ENCODE assay signal across 15 cellular contexts in genomic region chr6:98931710-98932109, GRCh38.
"Had no signal": no experiment of that assay in that cellular context is flagged by ENCODE, and none has a peak within 500 bp of the region (broad histone marks: within the 10 kb centered on the region; RNA-seq: fewer than 3 reads in every experiment).

No MANE protein-coding gene starts in this region.

- H3K27ac ChIP-seq: cardiac muscle cell, esophagus muscularis mucosa, psoas muscle, skin epidermis, tibial nerve had no signal

- H3K4me3 ChIP-seq: cardiac muscle cell, esophagus muscularis mucosa, psoas muscle, skin epidermis, tibial nerve had no signal

- FAIRE-seq: endothelial cell of umbilical vein, urothelium cell line had no signal

- H3K4me1 ChIP-seq: psoas muscle had no signal

- H3K9me3 ChIP-seq: esophagus muscularis mucosa, psoas muscle, tibial nerve had no signal

- DNase-seq: activated B cell treated with CpG ODN at 0.5 μM for 24 hours; activated CD4-positive, alpha-beta memory T cell treated with anti-CD3 and anti-CD28 coated beads, Interleukin-2, amount 10 ng/mL, durations not matched to agents 7 days and 5 days; activated CD4-positive, alpha-beta T cell treated with anti-CD3 and anti-CD28 coated beads for 48 hours; activated CD8-positive, alpha-beta memory T cell treated with anti-CD3 and anti-CD28 coated beads, Interleukin-2, amount 10 ng/mL, durations not matched to agents 7 days and 5 days; activated naive CD8-positive, alpha-beta T cell treated with anti-CD3 and anti-CD28 coated beads for 36 hours; amniotic stem cell; effector memory CD4-positive, alpha-beta T cell; psoas muscle; stimulated activated naive CD8-positive, alpha-beta T cell treated with anti-CD3 and anti-CD28 coated beads, Interleukin-15, Interleukin-2, amounts not matched to agents 100 U/mL and 50 U/mL, for 24 hours had no signal
